8 cellular contexts compared by ENCODE assay signal in genomic region chr14:80996049-80996901, GRCh38. TPM values are rescaled to one million over a fixed set of nuclear protein-coding genes. Genes with fewer than 3 reads are reported as not detected.
A peak's percentile ranks its signal among the peaks of the same experiment; 100 is the strongest.
DNase-seq lines count a peak whose midpoint lies in the region; ATAC-seq and TF ChIP-seq lines count a peak whose summit lies in the region.

No MANE protein-coding gene starts in this region.

- no peaks in the 10 kb centered on the region for H3K36me3 ChIP-seq in breast epithelium

- peak overlapping the region in 1 of 3 donors; percentile 2 for H3K4me3 ChIP-seq in breast epithelium

- TF ChIP-seq CTCF in breast epithelium (IDR thresholded peaks at IDR 0.05) = peak; percentile 35 to 67 (median 61)

- TF ChIP-seq POLR2A in breast epithelium (IDR thresholded peaks at IDR 0.05) = no peak

- H3K27ac ChIP-seq in breast epithelium = no peak overlapping the region

- ATAC-seq in GM21529 (IDR thresholded peaks at IDR 0.05; ENCODE audit: unreplicated experiment) = peak; percentile 96
- peak; percentile 84 for ATAC-seq in stimulated activated naive CD8-positive, alpha-beta T cell treated with anti-CD3 and anti-CD28 coated beads, Interleukin-15, Interleukin-2, amounts not matched to agents 100 U/mL and 50 U/mL, for 24 hours

- no peaks in the 10 kb centered on the region for H3K27me3 ChIP-seq in breast epithelium

- no peaks in the 10 kb centered on the region for H3K4me1 ChIP-seq in breast epithelium

- intact Hi-C loops in breast epithelium (cut with DNase I; ENCODE audit: low total_unique reads) = no loop called here

- no peaks in the 10 kb centered on the region for H3K9me3 ChIP-seq in breast epithelium

- peak; percentile 10 to 30 for DNase-seq in activated CD4-positive, alpha-beta T cell treated with anti-CD3 and anti-CD28 coated beads for 4 hours
- no peak for DNase-seq in activated CD4-positive, alpha-beta T cell treated with anti-CD3 and anti-CD28 coated beads for 1 hour
- DNase-seq in KG1 (lab: John Stamatoyannopoulos, UW) (peak; percentile 9), OCI-M2 (lab: John Stamatoyannopoulos, UW; ENCODE audit: unreplicated experiment) (peak; percentile 41), breast epithelium (ENCODE audit: low spot score in 2 of 2) (no peak), islet precursor cell (peak; percentile 57)
- peak; percentile 12 for DNase-seq in stimulated activated naive CD8-positive, alpha-beta T cell treated with anti-CD3 and anti-CD28 coated beads, Interleukin-15, Interleukin-2, amounts not matched to agents 100 U/mL and 50 U/mL, for 24 hours

RNA-seq across cellular contexts. Expression of gene TSHR, which starts 40.9 kb away (rescaled TPM):
- total RNA-seq in breast epithelium = 1 to 10 TPM in 1 of 3 donors, under 1 TPM in 1, not detected in 1; 0.48 to 1.6 TPM

RNA-seq across cellular contexts. Expression of gene CEP128, which starts 54.7 kb away (rescaled TPM):
- 10 to 100 TPM; 10.2 to 16.1 (median 11.0) TPM for total RNA-seq in breast epithelium

Comparison
In these comparisons a context has a peak if more than half of its experiments do, and no peak if none do; other contexts are left out.
1. DNase-seq: peak in activated CD4-positive, alpha-beta T cell treated with anti-CD3 and anti-CD28 coated beads for 4 hours (2 of 2), KG1 (single experiment), OCI-M2 (single experiment), islet precursor cell (single experiment) and stimulated activated naive CD8-positive, alpha-beta T cell treated with anti-CD3 and anti-CD28 coated beads, Interleukin-15, Interleukin-2, amounts not matched to agents 100 U/mL and 50 U/mL, for 24 hours (single experiment); none in activated CD4-positive, alpha-beta T cell treated with anti-CD3 and anti-CD28 coated beads for 1 hour (single experiment) and breast epithelium (0 of 2).